9 cellular contexts compared by ENCODE assay signal in the genomic region with DNA sequence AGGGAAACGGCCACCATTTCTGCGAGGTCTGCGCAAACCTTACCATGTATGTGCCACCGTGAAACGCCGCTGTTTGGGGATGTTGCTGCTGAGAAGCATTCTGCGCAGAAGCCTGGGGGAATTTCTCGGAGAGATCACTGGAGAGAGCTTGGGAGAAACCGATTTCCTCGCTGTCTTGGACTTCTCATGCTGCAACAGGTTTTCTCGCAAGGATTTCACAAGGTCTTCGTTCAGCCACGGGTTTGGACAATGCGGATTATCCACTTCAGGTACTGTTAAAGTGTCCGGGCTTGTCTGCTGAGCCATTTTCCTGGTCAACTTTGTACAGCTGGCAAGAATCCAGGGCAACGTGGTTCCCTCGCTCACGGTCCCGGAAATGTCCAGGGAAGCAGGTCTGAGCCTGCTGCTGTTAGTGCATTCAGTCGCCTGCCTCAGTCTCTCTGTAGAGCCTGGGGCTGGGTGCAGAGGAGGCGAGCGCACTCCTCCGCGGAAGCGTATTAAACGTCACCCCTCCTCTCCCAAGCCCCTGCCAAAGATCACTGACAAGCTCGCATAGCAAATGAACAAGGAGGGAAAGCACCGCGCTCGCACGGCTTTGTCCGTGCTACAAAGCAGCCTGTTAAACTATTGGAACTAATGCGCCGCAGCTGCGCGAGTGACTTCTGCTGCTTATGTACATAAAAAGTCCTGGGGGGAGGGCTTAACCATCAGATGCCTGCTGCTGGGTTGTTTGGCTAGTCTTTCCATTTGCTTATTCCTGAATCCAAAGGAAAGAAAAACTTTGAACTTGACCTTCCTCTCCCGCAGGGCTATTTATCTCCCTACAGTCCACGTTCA.
DNase-seq lines count a peak whose midpoint lies in the region; ATAC-seq and TF ChIP-seq lines count a peak whose summit lies in the region.
"Had no signal": no experiment of that assay in that cellular context is flagged by ENCODE, and none has a peak within 500 bp of the region (broad histone marks: within the 10 kb centered on the region; RNA-seq: fewer than 3 reads in every experiment).

No MANE protein-coding gene starts in this region.

- H3K27ac ChIP-seq in osteoblast (ENCODE audit: low read depth, low read length): peak overlapping the region; percentile 35
- H3K27ac ChIP-seq: HL-60 had no signal

- H3K36me3 Mint-ChIP-seq in CD14-positive monocyte: peaks cover 5 to 9% of the 10 kb centered on the region in 2 donors
- H3K36me3 Mint-ChIP-seq in activated T-helper 17 cell treated with anti-CD3 and anti-CD28 coated beads, Interleukin-2, amount 50 U/mL, for 72 hours (ENCODE audit: low read depth): no peaks in the 10 kb centered on the region

- no peak for DNase-seq in CD14-positive monocyte (ENCODE audit: low spot score)
- DNase-seq in NCI-H2107 treated with DMSO at 0.1 percent for 48 hours (lab: John Stamatoyannopoulos, UW; ENCODE audit: unreplicated experiment): peak; percentile 15
- DNase-seq in Right ventricle myocardium superior: peak; percentile 67
- DNase-seq in osteoblast (ENCODE audit: insufficient read length, low spot score, missing footprints): no peak
- no peak for DNase-seq in NOMO-1 treated with dmso at 0.1 percent for 144 hours (lab: John Stamatoyannopoulos, UW; ENCODE audit: unreplicated experiment)
- DNase-seq in HuH-7.5 (ENCODE audit: low spot score): no peak

- H3K36me3 ChIP-seq in osteoblast (ENCODE audit: insufficient read depth, low read length): no peaks in the 10 kb centered on the region

- intact Hi-C loops in CD14-positive monocyte (cut with micrococcal nuclease) (no loop called here), Right ventricle myocardium superior (cut with DNase I) (no loop called here)

- no peaks in the 10 kb centered on the region for H3K9me3 ChIP-seq in osteoblast (ENCODE audit: low read depth, low read length)

- H4K20me1 ChIP-seq in osteoblast (ENCODE audit: insufficient read depth, low read length): no peaks in the 10 kb centered on the region

- peaks cover 26% of the 10 kb centered on the region for H3K27me3 ChIP-seq in osteoblast (ENCODE audit: insufficient read depth, low read length)

- peak overlapping the region; percentile 55 to 88 for H3K4me3 Mint-ChIP-seq in CD14-positive monocyte
- peak overlapping the region; percentile 44 for H3K4me3 Mint-ChIP-seq in activated T-helper 17 cell treated with anti-CD3 and anti-CD28 coated beads, Interleukin-2, amount 50 U/mL, for 72 hours

- no peaks in the 10 kb centered on the region for H3K79me2 ChIP-seq in osteoblast (ENCODE audit: insufficient read depth, low read length)

- TF ChIP-seq CTCF in CD14-positive monocyte (IDR thresholded peaks at IDR 0.05) (no peak), osteoblast (IDR thresholded peaks at IDR 0.05; ENCODE audit: extremely low read depth, low read depth, low read length) (no peak)

- H3K4me2 ChIP-seq in osteoblast (ENCODE audit: insufficient read depth, low read length): peak overlapping the region; percentile 98

- no peaks in the 10 kb centered on the region for H3K9me3 Mint-ChIP-seq in CD14-positive monocyte
- H3K9me3 Mint-ChIP-seq in activated T-helper 17 cell treated with anti-CD3 and anti-CD28 coated beads, Interleukin-2, amount 50 U/mL, for 72 hours: no peaks in the 10 kb centered on the region

- peaks cover 14% of the 10 kb centered on the region for H3K4me1 Mint-ChIP-seq in CD14-positive monocyte
- no peaks in the 10 kb centered on the region for H3K4me1 Mint-ChIP-seq in activated T-helper 17 cell treated with anti-CD3 and anti-CD28 coated beads, Interleukin-2, amount 50 U/mL, for 72 hours

- peaks cover 25 to 27% (median 26%) of the 10 kb centered on the region in 3 donors for H3K27me3 Mint-ChIP-seq in CD14-positive monocyte (ENCODE audit: low read depth in 3 of 3)
- H3K27me3 Mint-ChIP-seq in activated T-helper 17 cell treated with anti-CD3 and anti-CD28 coated beads, Interleukin-2, amount 50 U/mL, for 72 hours: peaks cover 57% of the 10 kb centered on the region

- peak overlapping the region in 1 of 7 donors; percentile 27 for H3K27ac Mint-ChIP-seq in CD14-positive monocyte
- no peak overlapping the region for H3K27ac Mint-ChIP-seq in activated T-helper 17 cell treated with anti-CD3 and anti-CD28 coated beads, Interleukin-2, amount 50 U/mL, for 72 hours

- peaks cover 14% of the 10 kb centered on the region for H3K4me1 ChIP-seq in osteoblast (ENCODE audit: insufficient read depth, low read length)

- H2AFZ ChIP-seq in osteoblast (ENCODE audit: low read length): peak overlapping the region; percentile 94

- peak overlapping the region; percentile 77 for H3K4me3 ChIP-seq in osteoblast (ENCODE audit: insufficient read depth, low read length)

- ATAC-seq in GM21447 (IDR thresholded peaks at IDR 0.05; ENCODE audit: unreplicated experiment) (peak; percentile 49), Right ventricle myocardium superior (ENCODE audit: poor library complexity) (peak; percentile 71)
- ATAC-seq in activated T-helper 17 cell treated with anti-CD3 and anti-CD28 coated beads, Interleukin-2, amount 50 U/mL, for 72 hours (replicated peaks): peak; percentile 58

Comparison
In these comparisons a context has a peak if more than half of its experiments do, and no peak if none do; other contexts are left out.
1. DNase-seq: peak in NCI-H2107 treated with DMSO at 0.1 percent for 48 hours (single experiment) and Right ventricle myocardium superior (single experiment); none in CD14-positive monocyte (single experiment), osteoblast (single experiment), NOMO-1 treated with dmso at 0.1 percent for 144 hours (single experiment) and HuH-7.5 (single experiment).
2. Peak in every context shown above with its lines, with median percentiles within 50 percentile points of each other: ATAC-seq.